19 cellular contexts compared by ENCODE assay signal in the genomic region with DNA sequence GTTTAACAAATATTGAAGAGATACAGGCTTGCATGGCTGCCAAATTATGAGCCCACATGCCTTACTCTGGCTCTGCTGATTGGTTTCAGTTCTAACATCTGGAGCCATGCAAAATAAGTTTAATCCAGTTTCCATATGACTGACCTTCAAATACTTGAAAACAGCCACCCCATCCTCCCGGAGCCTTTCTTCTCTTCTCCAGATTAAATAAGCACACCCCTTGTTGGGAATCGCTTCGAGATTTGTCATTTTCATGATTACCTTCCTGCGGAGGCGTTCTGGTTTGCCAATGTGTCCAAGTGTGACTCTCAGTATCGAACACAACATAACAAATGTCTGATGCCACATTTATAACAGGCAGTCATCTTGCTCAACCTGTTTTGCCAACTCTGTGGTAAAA.
A peak's percentile ranks its signal among the peaks of the same experiment; 100 is the strongest.
DNase-seq lines count a peak whose midpoint lies in the region; ATAC-seq and TF ChIP-seq lines count a peak whose summit lies in the region.
"Had no signal": no experiment of that assay in that cellular context is flagged by ENCODE, and none has a peak within 500 bp of the region (broad histone marks: within the 10 kb centered on the region; RNA-seq: fewer than 3 reads in every experiment).

No MANE protein-coding gene starts in this region.

- H3K9me3 Mint-ChIP-seq in T-cell: no peaks in the 10 kb centered on the region
- H3K9me3 Mint-ChIP-seq in activated CD4-positive, alpha-beta T cell treated with anti-CD3 and anti-CD28 coated beads, Interleukin-2, amount 10 ng/mL, durations not matched to agents 24 days and 14 days: peaks cover 3% of the 10 kb centered on the region
- H3K9me3 Mint-ChIP-seq: activated T-cell treated with anti-CD3 and anti-CD28 coated beads, Interleukin-2, amount 50 U/mL, for 72 hours; stimulated activated memory B cell treated with anti-CD40 and anti-IgM and Interleukin-4, amounts not matched to agents 10 μg/mL and 1 μg/mL and 100 μg/mL, for 72 hours had no signal

- no peak for TF ChIP-seq POLR2A in breast epithelium (IDR thresholded peaks at IDR 0.05)

- H3K4me1 Mint-ChIP-seq in T-cell: peaks cover 17 to 23% (median 17%) of the 10 kb centered on the region in 3 donors
- H3K4me1 Mint-ChIP-seq in activated CD4-positive, alpha-beta T cell treated with anti-CD3 and anti-CD28 coated beads, Interleukin-2, amount 10 ng/mL, durations not matched to agents 24 days and 14 days: peaks cover 5% of the 10 kb centered on the region
- H3K4me1 Mint-ChIP-seq: stimulated activated memory B cell treated with anti-CD40 and anti-IgM and Interleukin-4, amounts not matched to agents 10 μg/mL and 1 μg/mL and 100 μg/mL, for 72 hours had no signal

- H3K36me3 Mint-ChIP-seq in T-cell: no peaks in the 10 kb centered on the region
- no peaks in the 10 kb centered on the region for H3K36me3 Mint-ChIP-seq in activated CD4-positive, alpha-beta T cell treated with anti-CD3 and anti-CD28 coated beads, Interleukin-2, amount 10 ng/mL, durations not matched to agents 24 days and 14 days (ENCODE audit: low read depth)
- H3K36me3 Mint-ChIP-seq: stimulated activated memory B cell treated with anti-CD40 and anti-IgM and Interleukin-4, amounts not matched to agents 10 μg/mL and 1 μg/mL and 100 μg/mL, for 72 hours had no signal

- no peak for TF ChIP-seq CTCF in breast epithelium (IDR thresholded peaks at IDR 0.05)

- peak overlapping the region in 1 of 2 donors; percentile 43 for H3K27ac ChIP-seq in breast epithelium
- H3K27ac ChIP-seq: adrenal gland, HL-60, neutrophil, vagina had no signal

- H3K4me3 ChIP-seq in breast epithelium: peak overlapping the region in 2 of 3 donors; percentile 4 to 13
- H3K4me3 ChIP-seq: adrenal gland, vagina had no signal

- no peaks in the 10 kb centered on the region for H3K4me1 ChIP-seq in breast epithelium
- H3K4me1 ChIP-seq: vagina had no signal

- H3K36me3 ChIP-seq in breast epithelium: no peaks in the 10 kb centered on the region
- H3K36me3 ChIP-seq: adrenal gland, neutrophil, vagina had no signal

- ATAC-seq in HG02840 (IDR thresholded peaks at IDR 0.05; ENCODE audit: low FRiP score, unreplicated experiment) (no peak), T-cell (replicated peaks in 1 of 4) (no peak), HG03571 (IDR thresholded peaks at IDR 0.05; ENCODE audit: unreplicated experiment) (no peak)
- ATAC-seq: activated T-cell treated with anti-CD3 and anti-CD28 coated beads, Interleukin-2, amount 50 U/mL, for 72 hours; stimulated activated memory B cell treated with anti-CD40 and anti-IgM and Interleukin-4, amounts not matched to agents 10 μg/mL and 1 μg/mL and 100 μg/mL, for 72 hours had no signal

- DNase-seq in AG08395 (ENCODE audit: low spot score) (peak; percentile 52), H4 (ENCODE audit: low spot score) (peak; percentile 8), breast epithelium (ENCODE audit: low spot score in 2 of 2) (no peak), iris pigment epithelial cell (ENCODE audit: low read depth) (peak; percentile 44), T-cell (no peak)
- no peak for DNase-seq in activated CD4-positive, alpha-beta T cell treated with anti-CD3 and anti-CD28 coated beads, Interleukin-2, amount 10 ng/mL, durations not matched to agents 24 days and 14 days
- DNase-seq: activated T-cell treated with anti-CD3 and anti-CD28 coated beads, Interleukin-2, amount 50 U/mL, for 72 hours; adrenal gland; cortex of kidney; foreskin melanocyte; mesenchymal stem cell; NCI-H2081 treated with DMSO at 0.1 percent for 48 hours; NCI-H774 had no signal

- intact Hi-C loops in breast epithelium (cut with DNase I; ENCODE audit: low total_unique reads): no loop called here
- intact Hi-C loops in activated CD4-positive, alpha-beta T cell treated with anti-CD3 and anti-CD28 coated beads, Interleukin-2, amount 10 ng/mL, durations not matched to agents 24 days and 14 days (cut with micrococcal nuclease): no loop called here

- no peaks in the 10 kb centered on the region for H3K9me3 ChIP-seq in breast epithelium
- H3K9me3 ChIP-seq: adrenal gland, neutrophil, vagina had no signal

- POLR2A ChIA-PET in T-cell (lab: Charles Lee): no interaction called here

- CTCF ChIA-PET in T-cell (lab: Charles Lee): no interaction called here

- no peak overlapping the region for H3K4me3 Mint-ChIP-seq in T-cell
- no peak overlapping the region for H3K4me3 Mint-ChIP-seq in activated CD4-positive, alpha-beta T cell treated with anti-CD3 and anti-CD28 coated beads, Interleukin-2, amount 10 ng/mL, durations not matched to agents 24 days and 14 days
- H3K4me3 Mint-ChIP-seq: activated T-cell treated with anti-CD3 and anti-CD28 coated beads, Interleukin-2, amount 50 U/mL, for 72 hours; stimulated activated memory B cell treated with anti-CD40 and anti-IgM and Interleukin-4, amounts not matched to agents 10 μg/mL and 1 μg/mL and 100 μg/mL, for 72 hours had no signal

- H3K27me3 ChIP-seq in breast epithelium: no peaks in the 10 kb centered on the region
- H3K27me3 ChIP-seq: adrenal gland, neutrophil, vagina had no signal

- H3K27me3 Mint-ChIP-seq in T-cell: no peaks in the 10 kb centered on the region
- no peaks in the 10 kb centered on the region for H3K27me3 Mint-ChIP-seq in activated CD4-positive, alpha-beta T cell treated with anti-CD3 and anti-CD28 coated beads, Interleukin-2, amount 10 ng/mL, durations not matched to agents 24 days and 14 days

- H3K27ac Mint-ChIP-seq in T-cell: peak overlapping the region in 1 of 2 donors; percentile 74
- H3K27ac Mint-ChIP-seq in activated CD4-positive, alpha-beta T cell treated with anti-CD3 and anti-CD28 coated beads, Interleukin-2, amount 10 ng/mL, durations not matched to agents 24 days and 14 days: no peak overlapping the region
- H3K27ac Mint-ChIP-seq: activated T-cell treated with anti-CD3 and anti-CD28 coated beads, Interleukin-2, amount 50 U/mL, for 72 hours; stimulated activated memory B cell treated with anti-CD40 and anti-IgM and Interleukin-4, amounts not matched to agents 10 μg/mL and 1 μg/mL and 100 μg/mL, for 72 hours had no signal

Comparison
In these comparisons a context has a peak if more than half of its experiments do, and no peak if none do; other contexts are left out.
1. DNase-seq: peak in AG08395 (single experiment), H4 (single experiment) and iris pigment epithelial cell (single experiment); none in breast epithelium (0 of 2), T-cell (0 of 34) and activated CD4-positive, alpha-beta T cell treated with anti-CD3 and anti-CD28 coated beads, Interleukin-2, amount 10 ng/mL, durations not matched to agents 24 days and 14 days (single experiment).